16 cellular contexts compared by ENCODE assay signal in genomic region chr13:72463561-72463960, GRCh38.
DNase-seq lines count a peak whose midpoint lies in the region; TF ChIP-seq lines count a peak whose summit lies in the region.
"Had no signal": no experiment of that assay in that cellular context is flagged by ENCODE, and none has a peak within 500 bp of the region (broad histone marks: within the 10 kb centered on the region; RNA-seq: fewer than 3 reads in every experiment).

No MANE protein-coding gene starts in this region.

- TF ChIP-seq CTCF in choroid plexus epithelial cell (conservative IDR thresholded peaks at IDR 0.05; ENCODE audit: low read depth, low read length), result no peak

- DNase-seq in NCI-H2227 (lab: John Stamatoyannopoulos, UW; ENCODE audit: unreplicated experiment) (peak; percentile 2), choroid plexus epithelial cell (ENCODE audit: low read depth) (peak; percentile 67), kidney tubule cell (ENCODE audit: low spot score) (peak; percentile 60), retina (peak; percentile 34), caudate nucleus (lab: John Stamatoyannopoulos, UW) (no peak), NCI-H2029 (lab: John Stamatoyannopoulos, UW) (no peak), NCI-H526 treated with DMSO at 0.1 percent for 48 hours (lab: John Stamatoyannopoulos, UW) (no peak)
- DNase-seq in activated CD8-positive, alpha-beta memory T cell treated with anti-CD3 and anti-CD28 coated beads for 24 hours, result no peak
- DNase-seq: activated CD4-positive, CD25-positive, alpha-beta regulatory T cell treated with anti-CD3 and anti-CD28 coated beads, Interleukin-2, amount 50 U/mL, for 72 hours; activated T-cell treated with anti-CD3 and anti-CD28 coated beads for 4 hours; DMS79; lower lobe of right lung; MV-4-11; T-cell had no signal

- no peak overlapping the region for H3K4me3 ChIP-seq in choroid plexus epithelial cell (ENCODE audit: low read depth, low read length)
- H3K4me3 ChIP-seq: adrenal gland, lower lobe of right lung had no signal

- no peak overlapping the region for H3K27ac ChIP-seq in caudate nucleus (ENCODE audit: low read depth, low read length)
- H3K27ac ChIP-seq: adrenal gland, lower lobe of right lung, parathyroid adenoma had no signal

Comparison
In these comparisons a context has a peak if more than half of its experiments do, and no peak if none do; other contexts are left out.
1. DNase-seq: peak in NCI-H2227 (single experiment), choroid plexus epithelial cell (single experiment), kidney tubule cell (single experiment) and retina (single experiment); none in caudate nucleus (0 of 61), NCI-H2029 (single experiment), NCI-H526 treated with DMSO at 0.1 percent for 48 hours (single experiment) and activated CD8-positive, alpha-beta memory T cell treated with anti-CD3 and anti-CD28 coated beads for 24 hours (single experiment).